In genomic region chr12:99035776-99036175, GRCh38 we compare ENCODE assay signal across 29 cellular contexts.
"Had no signal": no experiment of that assay in that cellular context is flagged by ENCODE, and none has a peak within 500 bp of the region (broad histone marks: within the 10 kb centered on the region; RNA-seq: fewer than 3 reads in every experiment).

No MANE protein-coding gene starts in this region.

- H3K4me3 ChIP-seq: colonic mucosa, gastrocnemius medialis, hepatocyte, left lung, mucosa of descending colon, ovary, psoas muscle, sigmoid colon, testis, tibial artery had no signal

- H3K79me2 ChIP-seq: hepatocyte had no signal

- H3K4me1 Mint-ChIP-seq: endodermal cell; mesothelial cell of epicardium; naive thymus-derived CD4-positive, alpha-beta T cell; nephron; stimulated activated memory B cell treated with anti-CD40 and anti-IgM and Interleukin-4, amounts not matched to agents 10 μg/mL and 1 μg/mL and 100 μg/mL, for 72 hours had no signal

- H3K36me3 Mint-ChIP-seq: mesothelial cell of epicardium; naive thymus-derived CD4-positive, alpha-beta T cell; stimulated activated memory B cell treated with anti-CD40 and anti-IgM and Interleukin-4, amounts not matched to agents 10 μg/mL and 1 μg/mL and 100 μg/mL, for 72 hours; type B pancreatic cell had no signal

- H2AFZ ChIP-seq: hepatocyte had no signal

- H3K4me2 ChIP-seq: hepatocyte had no signal

- H3K27me3 Mint-ChIP-seq: dendritic cell treated with granulocyte-macrophage colony-stimulating factor and Interleukin-4, amounts not matched to agents 40 ng/mL and 50 ng/mL, for 4 days; stimulated activated memory B cell treated with anti-CD40 and anti-IgM and Interleukin-4, amounts not matched to agents 10 μg/mL and 1 μg/mL and 100 μg/mL, for 72 hours; type B pancreatic cell had no signal

- H3K4me3 Mint-ChIP-seq: dendritic cell treated with granulocyte-macrophage colony-stimulating factor and Interleukin-4, amounts not matched to agents 40 ng/mL and 50 ng/mL, for 4 days; endodermal cell; mesothelial cell of epicardium; naive thymus-derived CD4-positive, alpha-beta T cell; nephron; stimulated activated memory B cell treated with anti-CD40 and anti-IgM and Interleukin-4, amounts not matched to agents 10 μg/mL and 1 μg/mL and 100 μg/mL, for 72 hours; type B pancreatic cell had no signal

- H3K9me3 Mint-ChIP-seq: dendritic cell treated with granulocyte-macrophage colony-stimulating factor and Interleukin-4, amounts not matched to agents 40 ng/mL and 50 ng/mL, for 4 days; nephron had no signal

- H3K27me3 ChIP-seq: colonic mucosa, gastrocnemius medialis, hepatocyte, left lung, ovary, sigmoid colon, testis, tibial artery had no signal

- H3K27ac Mint-ChIP-seq: dendritic cell treated with granulocyte-macrophage colony-stimulating factor and Interleukin-4, amounts not matched to agents 40 ng/mL and 50 ng/mL, for 4 days; endodermal cell; mesothelial cell of epicardium; naive thymus-derived CD4-positive, alpha-beta T cell; nephron; stimulated activated memory B cell treated with anti-CD40 and anti-IgM and Interleukin-4, amounts not matched to agents 10 μg/mL and 1 μg/mL and 100 μg/mL, for 72 hours; type B pancreatic cell had no signal

- DNase-seq: colonic mucosa; effector CD8-positive, alpha-beta T cell; endodermal cell; foreskin fibroblast; gastrocnemius medialis; left cardiac atrium; left lung; mesenchymal stem cell; mucosa of descending colon; naive thymus-derived CD4-positive, alpha-beta T cell; occipital lobe; ovary; psoas muscle; right cardiac atrium; sigmoid colon; stimulated activated CD4-positive, alpha-beta T cell treated with anti-CD3 and anti-CD28 coated beads, Interleukin-2, amount 100 ng/mL, for 24 hours; stimulated activated CD4-positive, alpha-beta T cell treated with anti-CD3 and anti-CD28 coated beads, Interleukin-4, amount 100 ng/mL, for 24 hours; stimulated activated naive CD8-positive, alpha-beta T cell treated with anti-CD3 and anti-CD28 coated beads, Interleukin-15, Interleukin-2, amounts not matched to agents 100 U/mL and 50 U/mL, for 24 hours; substantia nigra; testis; tibial artery had no signal

- H3K9me3 ChIP-seq: colonic mucosa, gastrocnemius medialis, left lung, mucosa of descending colon, ovary, sigmoid colon, testis, tibial artery had no signal

- H3K36me3 ChIP-seq: colonic mucosa, gastrocnemius medialis, left lung, ovary, sigmoid colon, tibial artery had no signal

- ATAC-seq: esophagus mucosa; gastrocnemius medialis; left cardiac atrium; left lung; mucosa of descending colon; naive thymus-derived CD4-positive, alpha-beta T cell; psoas muscle; right cardiac atrium; stimulated activated memory B cell treated with anti-CD40 and anti-IgM and Interleukin-4, amounts not matched to agents 10 μg/mL and 1 μg/mL and 100 μg/mL, for 72 hours; stimulated activated naive CD8-positive, alpha-beta T cell treated with anti-CD3 and anti-CD28 coated beads, Interleukin-15, Interleukin-2, amounts not matched to agents 100 U/mL and 50 U/mL, for 24 hours had no signal

- H3K27ac ChIP-seq: colonic mucosa, epithelial cell of prostate, gastrocnemius medialis, hepatocyte, left lung, ovary, psoas muscle, sigmoid colon, testis, tibial artery had no signal

- H3K4me1 ChIP-seq: colonic mucosa, gastrocnemius medialis, left lung, psoas muscle, sigmoid colon, testis, tibial artery had no signal
